ENCODE assay signal across 16 cellular contexts in the genomic region with DNA sequence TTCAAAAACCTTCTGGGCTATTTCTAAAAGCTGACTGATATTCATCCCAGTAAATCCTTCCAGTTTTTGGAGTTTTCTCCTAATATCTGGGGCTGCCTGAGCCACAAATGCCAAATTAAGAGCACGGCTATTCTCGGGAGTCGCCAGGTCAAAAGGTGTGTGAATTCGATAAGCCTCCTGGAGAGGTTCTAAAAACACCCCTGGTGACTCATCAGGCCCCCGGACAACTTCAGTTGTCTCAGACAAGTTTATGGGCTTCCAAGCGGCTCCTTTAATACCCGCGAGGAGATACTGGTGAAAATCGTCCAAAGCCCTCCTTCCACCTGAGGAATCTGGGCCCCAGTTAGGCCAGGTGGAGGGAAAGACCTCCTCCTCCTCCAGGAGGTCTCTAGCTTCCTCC.
A peak's percentile ranks its signal among the peaks of the same experiment; 100 is the strongest.
DNase-seq lines count a peak whose midpoint lies in the region; ATAC-seq, FAIRE-seq and TF ChIP-seq lines count a peak whose summit lies in the region.
"Had no signal": no experiment of that assay in that cellular context is flagged by ENCODE, and none has a peak within 500 bp of the region (broad histone marks: within the 10 kb centered on the region; RNA-seq: fewer than 3 reads in every experiment).

No MANE protein-coding gene starts in this region.

- H3K27me3 ChIP-seq in Caco-2 (replicated peaks; ENCODE audit: control insufficient read depth, insufficient read depth, low read length) (no peaks in the 10 kb centered on the region), K562 (ENCODE audit: control insufficient read depth in 2 of 2, insufficient read depth in 2 of 2, low read length in 2 of 2) (no peaks in the 10 kb centered on the region)

- peak overlapping the region; percentile 98 for H3K4me3 Mint-ChIP-seq in Caco-2 (ENCODE audit: unreplicated experiment)
- H3K4me3 Mint-ChIP-seq: B cell; CD4-positive, alpha-beta T cell; GM23338 had no signal

- POLR2A ChIA-PET in Caco-2 (lab: Charles Lee) (no interaction called here), K562 (lab: Yijun Ruan, JAX) (interaction anchor here (0.6 kb wide), 2 partner anchors 11 to 64 kb away, joined by 3 to 5 read pairs; no protein-coding TSS in a partner anchor)

- peaks cover 14% of the 10 kb centered on the region for H3K9me3 Mint-ChIP-seq in Caco-2 (ENCODE audit: unreplicated experiment)
- H3K9me3 Mint-ChIP-seq: CD4-positive, alpha-beta T cell had no signal

- intact Hi-C loops in Caco-2 (cut with micrococcal nuclease; ENCODE audit: unreplicated experiment), result no loop called here
- intact Hi-C loops in K562 (cut with micrococcal nuclease), result no loop called here

- no peak for TF ChIP-seq RAD21 in K562 (CRISPR knock-in tag; conservative IDR thresholded peaks at IDR 0.05 in 1 of 2, IDR thresholded peaks at IDR 0.05 in 1 of 2)

- no peaks in the 10 kb centered on the region for H3K36me3 ChIP-seq in Caco-2 (ENCODE audit: control insufficient read depth, insufficient read depth, low read length)
- H3K36me3 ChIP-seq in KOPT-K1 (ENCODE audit: insufficient read depth, low read length), result peaks cover 21% of the 10 kb centered on the region; the same call in 1 of the 2 replicates
- no peaks in the 10 kb centered on the region for H3K36me3 ChIP-seq in K562 (ENCODE audit: control insufficient read depth, insufficient read depth, low read length)

- H3K27me3 Mint-ChIP-seq in Caco-2 (ENCODE audit: insufficient read depth, unreplicated experiment), result no peaks in the 10 kb centered on the region

- H4K20me1 ChIP-seq in K562 (replicated peaks; ENCODE audit: control insufficient read depth, insufficient read depth, low read length), result no peaks in the 10 kb centered on the region

- no peaks in the 10 kb centered on the region for H3K79me2 ChIP-seq in K562 (ENCODE audit: control insufficient read depth, insufficient read depth, low read length)

- H3K4me1 ChIP-seq in Caco-2, result peaks cover 80% of the 10 kb centered on the region
- peaks cover 7 to 9% of the 10 kb centered on the region in 2 experiments; a peak in 4 of 5 replicates for H3K4me1 ChIP-seq in K562 (replicated peaks in 1 of 2; ENCODE audit: control insufficient read depth in 2 of 2, insufficient read depth in 2 of 2, low read length in 2 of 2)

- BruUV-seq in Caco-2 (replicated peaks; lab: Mats Ljungman, UMichigan) (TSS peak; percentile 11), K562 (replicated peaks; lab: Mats Ljungman, UMichigan) (no TSS peak)

- WGBS in K562 (ENCODE audit: insufficient coverage, low coverage, missing lambda C conversion rate), result 2% methylated on average over 7 of the region's 9 CpGs

- peak; percentile 56; the same call in 1 of the 2 replicates for TF ChIP-seq EP300 in K562 (IDR thresholded peaks at IDR 0.05; ENCODE audit: low read length)

- H3K36me3 Mint-ChIP-seq in Caco-2 (ENCODE audit: insufficient read depth, unreplicated experiment), result peaks cover 68% of the 10 kb centered on the region

- TF ChIP-seq POLR2A in K562 (conservative IDR thresholded peaks at IDR 0.05), result no peak

- H2AFZ ChIP-seq in K562 (ENCODE audit: low read depth, low read length), result peak overlapping the region; percentile 91
- H2AFZ ChIP-seq: GM23338 had no signal

- no peak overlapping the region for H3K4me3 ChIP-seq in Caco-2 (ENCODE audit: low read depth, low read length)
- H3K4me3 ChIP-seq in K562, result peak overlapping the region; percentile 31
- H3K4me3 ChIP-seq: GM23338 had no signal

- peak overlapping the region; percentile 86 for H3K27ac ChIP-seq in KOPT-K1 (ENCODE audit: low read depth, low read length, poor library complexity, severe bottlenecking)
- peak overlapping the region; percentile 76 for H3K27ac ChIP-seq in K562 (ENCODE audit: extremely low read depth, low read depth, low read length)
- H3K27ac ChIP-seq: C4-2B, HL-60 had no signal

- peaks cover 48% of the 10 kb centered on the region for H3K4me1 Mint-ChIP-seq in Caco-2 (ENCODE audit: low read depth, unreplicated experiment)
- H3K4me1 Mint-ChIP-seq: B cell, GM23338 had no signal

- CTCF ChIA-PET in Caco-2 (lab: Charles Lee) (interaction anchor here (0.5 to 1.4 kb wide), 2 partner anchors 54 to 258 kb away, joined by 3 to 4 read pairs; no protein-coding TSS in a partner anchor), K562 (lab: Yijun Ruan, JAX; ENCODE audit: low intra/inter-chr PET ratio) (no interaction called here)

- H3K4me2 ChIP-seq in K562 (ENCODE audit: insufficient read depth, low read length), result peak overlapping the region; percentile 75
- H3K4me2 ChIP-seq: GM23338 had no signal

- in situ Hi-C loops in K562 (cut with MboI), result no loop called here

- ATAC-seq in K562, result peak; percentile 86
- ATAC-seq: GM23338 had no signal

- no peaks in the 10 kb centered on the region for H3K9me1 ChIP-seq in K562 (ENCODE audit: control insufficient read depth, insufficient read depth, low read length)

- H3K9me3 ChIP-seq in Caco-2 (peaks cover 3% of the 10 kb centered on the region; the same call in 1 of the 2 replicates), KOPT-K1 (ENCODE audit: insufficient read depth, low read length, poor library complexity, severe bottlenecking) (no peaks in the 10 kb centered on the region), K562 (replicated peaks; ENCODE audit: control insufficient read depth, insufficient read depth, low read depth, low read length) (no peaks in the 10 kb centered on the region)

- DNase-seq in Caco-2 (peak; percentile 45 to 79), K562 (ENCODE audit: extremely low read depth in 1 of 4, low spot score in 3 of 4) (peak; percentile 81 to 86 (median 83)), DMS79 treated with DMSO at 0.1 percent for 48 hours (lab: John Stamatoyannopoulos, UW) (no peak), NCI-H748 treated with DMSO at 0.1 percent for 48 hours (lab: John Stamatoyannopoulos, UW) (no peak), DMS53 (lab: John Stamatoyannopoulos, UW) (no peak)
- DNase-seq: CD4-positive, alpha-beta T cell; DMS153; HCEC 1CT had no signal

- H3K27ac Mint-ChIP-seq in Caco-2 (ENCODE audit: unreplicated experiment), result peak overlapping the region; percentile 99
- H3K27ac Mint-ChIP-seq: B cell; CD4-positive, alpha-beta T cell; GM23338 had no signal

- H3K9ac ChIP-seq in K562 (ENCODE audit: insufficient read depth in 1 of 2, low read depth in 2 of 2, low read length in 2 of 2), result peak overlapping the region; percentile 62 to 80; a peak in 3 of 4 replicates

- FAIRE-seq in K562 (lab: Jason Lieb, UNC), result peak; percentile 94
- FAIRE-seq: GM12892, GM18507, H54 had no signal

- TF ChIP-seq CTCF in Caco-2 (IDR thresholded peaks at IDR 0.05; ENCODE audit: insufficient read depth in 1 of 2, low read depth in 1 of 2, low read length in 1 of 2, severe bottlenecking in 1 of 2, unreplicated experiment in 1 of 2) (no peak), K562 (IDR thresholded peaks at IDR 0.05 in 2 of 3, conservative IDR thresholded peaks at IDR 0.05 in 1 of 3; ENCODE audit: insufficient read depth in 2 of 3, low read depth in 1 of 3, low read length in 3 of 3) (no peak)

TF ChIP-seq in K562, 482 proteins besides CTCF, POLR2A, EP300 and RAD21 (continues in another document):
- TF ChIP-seq DPF2 (IDR thresholded peaks at IDR 0.05) (peak; percentile 79), SMARCC2 (IDR thresholded peaks at IDR 0.05; ENCODE audit: low read depth) (0 out of 2 replicates have a peak, but pooled peaks have one; percentile 57), STAT5A (IDR thresholded peaks at IDR 0.05; ENCODE audit: borderline replicate concordance, low read length) (0 out of 2 replicates have a peak, but pooled peaks have one; percentile 37), NCOR1 (IDR thresholded peaks at IDR 0.05) (peak; percentile 51), FOXA1 (IDR thresholded peaks at IDR 0.05; ENCODE audit: borderline replicate concordance) (no peak), NFRKB (IDR thresholded peaks at IDR 0.05; ENCODE audit: low read depth) (no peak), TCF3 (CRISPR knock-in tag; IDR thresholded peaks at IDR 0.05) (peak; percentile 77), XRCC4 (IDR thresholded peaks at IDR 0.05; ENCODE audit: extremely low read depth, insufficient read depth, insufficient read length) (no peak), TAL1 (IDR thresholded peaks at IDR 0.05) (peak; percentile 71), CBFA2T3 (IDR thresholded peaks at IDR 0.05) (peak; percentile 73), ARID1B (IDR thresholded peaks at IDR 0.05) (peak; percentile 88), JUN (IDR thresholded peaks at IDR 0.05; ENCODE audit: borderline replicate concordance, low read depth, low read length) (peak; percentile 64), JUN (CRISPR knock-in tag; IDR thresholded peaks at IDR 0.05; ENCODE audit: borderline replicate concordance) (no peak), MYBL2 (IDR thresholded peaks at IDR 0.05; ENCODE audit: low read depth) (no peak), MYBL2 (CRISPR knock-in tag; IDR thresholded peaks at IDR 0.05; ENCODE audit: borderline replicate concordance) (no peak), SMARCE1 (IDR thresholded peaks at IDR 0.05) (peak; percentile 87), SMAD4 (CRISPR knock-in tag; conservative IDR thresholded peaks at IDR 0.05) (no peak), ZEB2 (IDR thresholded peaks at IDR 0.05) (peak; percentile 63), ZNF785 (CRISPR knock-in tag; IDR thresholded peaks at IDR 0.05) (no peak), JUND (IDR thresholded peaks at IDR 0.05; ENCODE audit: borderline replicate concordance, low read depth, low read length) (peak; percentile 91), JUND (tag; IDR thresholded peaks at IDR 0.05; ENCODE audit: borderline replicate concordance, low read depth, low read length) (peak; percentile 76; the same call in 1 of the 3 replicates)
- TF ChIP-seq, protein P1, sequence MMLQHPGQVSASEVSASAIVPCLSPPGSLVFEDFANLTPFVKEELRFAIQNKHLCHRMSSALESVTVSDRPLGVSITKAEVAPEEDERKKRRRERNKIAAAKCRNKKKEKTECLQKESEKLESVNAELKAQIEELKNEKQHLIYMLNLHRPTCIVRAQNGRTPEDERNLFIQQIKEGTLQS (IDR thresholded peaks at IDR 0.05), result peak; percentile 88
- TF ChIP-seq, protein P1 (CRISPR knock-in tag; conservative IDR thresholded peaks at IDR 0.05), result no peak
- TF ChIP-seq, protein P2, sequence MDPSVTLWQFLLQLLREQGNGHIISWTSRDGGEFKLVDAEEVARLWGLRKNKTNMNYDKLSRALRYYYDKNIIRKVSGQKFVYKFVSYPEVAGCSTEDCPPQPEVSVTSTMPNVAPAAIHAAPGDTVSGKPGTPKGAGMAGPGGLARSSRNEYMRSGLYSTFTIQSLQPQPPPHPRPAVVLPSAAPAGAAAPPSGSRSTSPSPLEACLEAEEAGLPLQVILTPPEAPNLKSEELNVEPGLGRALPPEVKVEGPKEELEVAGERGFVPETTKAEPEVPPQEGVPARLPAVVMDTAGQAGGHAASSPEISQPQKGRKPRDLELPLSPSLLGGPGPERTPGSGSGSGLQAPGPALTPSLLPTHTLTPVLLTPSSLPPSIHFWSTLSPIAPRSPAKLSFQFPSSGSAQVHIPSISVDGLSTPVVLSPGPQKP (CRISPR knock-in tag; IDR thresholded peaks at IDR 0.05), result no peak

Comparison
In these comparisons a context has a peak if more than half of its experiments do, and no peak if none do; other contexts are left out.
1. DNase-seq: peak in Caco-2 (2 of 2) and K562 (4 of 4); none in DMS79 treated with DMSO at 0.1 percent for 48 hours (single experiment), NCI-H748 treated with DMSO at 0.1 percent for 48 hours (single experiment) and DMS53 (single experiment).